In genomic region chr7:98054585-98054984, GRCh38 we compare ENCODE assay signal across 19 cellular contexts. TPM values are rescaled to one million over a fixed set of nuclear protein-coding genes. Genes with fewer than 3 reads are reported as not detected.
DNase-seq lines count a peak whose midpoint lies in the region; ATAC-seq, FAIRE-seq and TF ChIP-seq lines count a peak whose summit lies in the region.
"Had no signal": no experiment of that assay in that cellular context is flagged by ENCODE, and none has a peak within 500 bp of the region (broad histone marks: within the 10 kb centered on the region; RNA-seq: fewer than 3 reads in every experiment).

No MANE protein-coding gene starts in this region.

- no peaks in the 10 kb centered on the region for H3K9me2 ChIP-seq in hepatocyte (replicated peaks; ENCODE audit: insufficient read depth)

- H3K4me3 ChIP-seq in RWPE2 (ENCODE audit: severe bottlenecking) (no peak overlapping the region), hepatocyte (no peak overlapping the region), uterus (no peak overlapping the region)

- TF ChIP-seq CTCF in HFFc6 (IDR thresholded peaks at IDR 0.05) (no peak), RWPE2 (IDR thresholded peaks at IDR 0.05; ENCODE audit: poor library complexity, severe bottlenecking) (no peak), hepatocyte (IDR thresholded peaks at IDR 0.05; ENCODE audit: poor library complexity) (no peak), uterus (IDR thresholded peaks at IDR 0.05) (no peak)

- no peaks in the 10 kb centered on the region for H3K9me3 Mint-ChIP-seq in HFFc6
- H3K9me3 Mint-ChIP-seq: CD4-positive, alpha-beta memory T cell; H9 had no signal

- no peaks in the 10 kb centered on the region for H3K36me3 Mint-ChIP-seq in HFFc6 (ENCODE audit: low read depth)
- H3K36me3 Mint-ChIP-seq: CD4-positive, alpha-beta memory T cell had no signal

- H3K36me3 ChIP-seq in RWPE2 (ENCODE audit: low read depth) (no peaks in the 10 kb centered on the region), hepatocyte (replicated peaks; ENCODE audit: insufficient read depth, low read depth) (no peaks in the 10 kb centered on the region), uterus (no peaks in the 10 kb centered on the region)

- WGBS in hepatocyte (ENCODE audit: low lambda C conversion rate, missing lambda C conversion rate), result 45% methylated on average over 4 of the region's 4 CpGs

- no peaks in the 10 kb centered on the region for H3K79me2 ChIP-seq in hepatocyte

- no peak for FAIRE-seq in GM19239 (lab: Jason Lieb, UNC)
- FAIRE-seq: GM12891, GM18507 had no signal

- no peak overlapping the region for H3K4me2 ChIP-seq in hepatocyte

- H3K27me3 ChIP-seq in RWPE2 (ENCODE audit: insufficient read depth, poor library complexity, severe bottlenecking) (no peaks in the 10 kb centered on the region), hepatocyte (peaks cover 10% of the 10 kb centered on the region), uterus (peaks cover 0 to 6% of the 10 kb centered on the region in 2 donors)

- H2AFZ ChIP-seq in hepatocyte, result no peak overlapping the region

- no peak overlapping the region for H3K4me3 Mint-ChIP-seq in HFFc6
- H3K4me3 Mint-ChIP-seq: CD4-positive, alpha-beta memory T cell; H9 had no signal

- ATAC-seq in RWPE2 (ENCODE audit: low read depth) (peak; percentile 65), SK-N-SH treated with all-trans-retinoic acid at 6 μM for 48 hours (no peak), GM21825 (IDR thresholded peaks at IDR 0.05; ENCODE audit: unreplicated experiment) (no peak)

- no peak overlapping the region for H3K27ac Mint-ChIP-seq in HFFc6
- H3K27ac Mint-ChIP-seq: CD4-positive, alpha-beta memory T cell; H9 had no signal

- peaks cover 35% of the 10 kb centered on the region for H3K27me3 Mint-ChIP-seq in HFFc6 (ENCODE audit: insufficient read depth)

- H4K20me1 ChIP-seq in hepatocyte (ENCODE audit: insufficient read depth, poor library complexity, severe bottlenecking), result no peaks in the 10 kb centered on the region

- no peak for TF ChIP-seq POLR2A in uterus (IDR thresholded peaks at IDR 0.05)

- peaks cover 12% of the 10 kb centered on the region for H3K4me1 Mint-ChIP-seq in HFFc6 (ENCODE audit: low read depth)

- DNase-seq in A172 (ENCODE audit: low spot score), result peak; percentile 27
- peak; percentile 60 for DNase-seq in HFFc6
- no peak for DNase-seq in RWPE2 (ENCODE audit: low spot score)
- peak; percentile 35 for DNase-seq in hepatocyte (ENCODE audit: low spot score)
- no peak for DNase-seq in GM19239 (ENCODE audit: insufficient read length, low spot score)
- DNase-seq in uterus, result no peak
- DNase-seq: 8988T; CD4-positive, alpha-beta memory T cell; GF-D8; H9; NCI-H1436; NCI-H2029 treated with DMSO at 0.1 percent for 48 hours; NCI-H510A; NCI-H774; Right ventricle myocardium superior had no signal

- H3K4me1 ChIP-seq in RWPE2 (ENCODE audit: insufficient read depth, poor library complexity, severe bottlenecking) (peaks cover 20% of the 10 kb centered on the region), hepatocyte (ENCODE audit: insufficient read depth) (no peaks in the 10 kb centered on the region), uterus (no peaks in the 10 kb centered on the region)

- intact Hi-C loops in uterus (cut with DNase I; ENCODE audit: low total_unique reads), result no loop called here

- H3K27ac ChIP-seq in RWPE2 (ENCODE audit: poor library complexity, severe bottlenecking) (no peak overlapping the region), hepatocyte (no peak overlapping the region), uterus (no peak overlapping the region)

- H3K9me3 ChIP-seq in RWPE2 (ENCODE audit: severe bottlenecking) (no peaks in the 10 kb centered on the region), hepatocyte (ENCODE audit: low read depth) (no peaks in the 10 kb centered on the region), uterus (no peaks in the 10 kb centered on the region)

TF ChIP-seq in SK-N-SH treated with all-trans-retinoic acid at 6 μM for 48 hours, 23 proteins besides CTCF, POLR2A, EP300 and RAD21:
- TF ChIP-seq RARB (CRISPR knock-in tag; IDR thresholded peaks at IDR 0.05) (no peak), ISL1 (CRISPR knock-in tag; IDR thresholded peaks at IDR 0.05) (no peak), ZNF70 (CRISPR knock-in tag; IDR thresholded peaks at IDR 0.05) (no peak), TSHZ2 (CRISPR knock-in tag; IDR thresholded peaks at IDR 0.05) (no peak), ZC3H10 (CRISPR knock-in tag; IDR thresholded peaks at IDR 0.05) (no peak), TCF4 (CRISPR knock-in tag; IDR thresholded peaks at IDR 0.05; ENCODE audit: borderline replicate concordance) (no peak), TOX (CRISPR knock-in tag; IDR thresholded peaks at IDR 0.05; ENCODE audit: borderline replicate concordance) (no peak), ZNF8 (CRISPR knock-in tag; IDR thresholded peaks at IDR 0.05) (no peak), ZFP30 (CRISPR knock-in tag; IDR thresholded peaks at IDR 0.05) (no peak), PATZ1 (CRISPR knock-in tag; IDR thresholded peaks at IDR 0.05; ENCODE audit: borderline replicate concordance) (no peak), SNAI2 (CRISPR knock-in tag; IDR thresholded peaks at IDR 0.05) (no peak), BACH2 (CRISPR knock-in tag; IDR thresholded peaks at IDR 0.05; ENCODE audit: borderline replicate concordance) (no peak), CSDC2 (CRISPR knock-in tag; IDR thresholded peaks at IDR 0.05) (no peak), ARNTL (CRISPR knock-in tag; IDR thresholded peaks at IDR 0.05; ENCODE audit: borderline replicate concordance, low read depth) (no peak), CSRNP3 (CRISPR knock-in tag; IDR thresholded peaks at IDR 0.05) (no peak)

RNA-seq across cellular contexts. Expression of gene LMTK2, which starts 52.1 kb away (rescaled TPM):
- total RNA-seq in A172 (2014; rRNA removed; shearing (Covaris generic)), result 8.7 and 9.3 TPM in 2 replicates
- 10 to 100 TPM in 3 of 6 experiments, 1 to 10 TPM in 3; 9.2 to 13.5 (median 10.0) TPM for total RNA-seq in HFFc6 (2021; fragmentation: NEBNext Ultra II Directional; extraction: Animal tissue kit (Norgen Biotek cat#: 25700))
- total RNA-seq in hepatocyte, result 10.9 and 13.1 TPM in 2 replicates
- polyA plus RNA-seq in hepatocyte, result 3.1 and 5.0 TPM in 2 replicates
- 10 to 100 TPM in 3 of 4 donors, 1 to 10 TPM in 1; 5.9 to 23.3 (median 14.8) TPM for total RNA-seq in uterus

Comparison
In these comparisons a context has a peak if more than half of its experiments do, and no peak if none do; other contexts are left out.
1. DNase-seq: peak in A172 (single experiment), HFFc6 (single experiment) and hepatocyte (single experiment); none in RWPE2 (single experiment), GM19239 (single experiment) and uterus (0 of 2).